8 cellular contexts compared by ENCODE assay signal in the genomic region with DNA sequence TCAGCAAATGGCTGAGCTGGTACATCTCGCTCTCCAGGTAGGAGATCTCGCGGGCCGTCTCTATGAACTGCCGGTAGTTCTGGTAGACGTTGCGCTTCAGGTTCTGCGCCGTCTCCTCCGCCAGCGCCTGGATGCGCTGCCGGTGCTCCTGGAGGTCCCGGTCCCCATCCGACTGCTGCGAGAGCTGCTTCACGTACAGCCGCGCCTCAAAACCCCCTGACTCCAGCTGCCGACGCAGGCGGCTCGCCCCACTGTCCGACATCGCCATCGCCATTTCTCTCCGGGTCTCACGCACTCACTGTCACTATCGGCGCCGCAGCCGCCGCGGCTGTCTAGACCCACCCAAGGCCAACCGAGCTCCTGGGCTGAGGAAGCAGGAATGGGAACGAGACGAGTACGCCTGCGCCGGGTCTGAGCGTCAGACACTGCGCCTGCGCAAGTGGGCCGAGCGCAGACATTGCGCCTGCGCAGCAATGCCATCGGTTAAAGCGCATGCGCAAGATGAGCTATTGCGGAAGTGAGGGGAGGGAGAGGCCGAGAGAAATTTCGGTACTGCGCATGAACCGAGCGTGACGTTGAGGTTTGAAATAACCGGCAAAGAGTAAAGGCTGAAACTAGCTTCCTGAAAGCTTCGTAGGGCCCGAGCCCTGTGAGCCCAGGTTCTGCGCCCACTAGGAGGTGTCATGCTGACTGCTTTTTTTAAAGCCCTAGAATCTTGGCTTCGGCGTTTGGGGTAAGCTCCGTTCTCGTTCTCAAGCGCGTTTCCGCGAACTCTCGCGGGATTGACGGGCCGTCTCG. TPM values are rescaled to one million over a fixed set of nuclear protein-coding genes. Genes with fewer than 3 reads are reported as not detected.
DNase-seq lines count a peak whose midpoint lies in the region; ATAC-seq and TF ChIP-seq lines count a peak whose summit lies in the region.

A gene with protein sequence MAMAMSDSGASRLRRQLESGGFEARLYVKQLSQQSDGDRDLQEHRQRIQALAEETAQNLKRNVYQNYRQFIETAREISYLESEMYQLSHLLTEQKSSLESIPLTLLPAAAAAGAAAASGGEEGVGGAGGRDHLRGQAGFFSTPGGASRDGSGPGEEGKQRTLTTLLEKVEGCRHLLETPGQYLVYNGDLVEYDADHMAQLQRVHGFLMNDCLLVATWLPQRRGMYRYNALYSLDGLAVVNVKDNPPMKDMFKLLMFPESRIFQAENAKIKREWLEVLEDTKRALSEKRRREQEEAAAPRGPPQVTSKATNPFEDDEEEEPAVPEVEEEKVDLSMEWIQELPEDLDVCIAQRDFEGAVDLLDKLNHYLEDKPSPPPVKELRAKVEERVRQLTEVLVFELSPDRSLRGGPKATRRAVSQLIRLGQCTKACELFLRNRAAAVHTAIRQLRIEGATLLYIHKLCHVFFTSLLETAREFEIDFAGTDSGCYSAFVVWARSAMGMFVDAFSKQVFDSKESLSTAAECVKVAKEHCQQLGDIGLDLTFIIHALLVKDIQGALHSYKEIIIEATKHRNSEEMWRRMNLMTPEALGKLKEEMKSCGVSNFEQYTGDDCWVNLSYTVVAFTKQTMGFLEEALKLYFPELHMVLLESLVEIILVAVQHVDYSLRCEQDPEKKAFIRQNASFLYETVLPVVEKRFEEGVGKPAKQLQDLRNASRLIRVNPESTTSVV (minus strand): TSS at position 381 of the 798 bp plus-strand sequence. CDS start 107 bp downstream, at position 274.

- peaks cover 4% of the 10 kb centered on the region for H3K27me3 Mint-ChIP-seq in CD4-positive, CD25-positive, alpha-beta regulatory T cell

- H3K4me1 Mint-ChIP-seq in CD4-positive, CD25-positive, alpha-beta regulatory T cell = peaks cover 42 to 80% (median 60%) of the 10 kb centered on the region in 4 donors

- peaks cover 32% of the 10 kb centered on the region for H3K36me3 Mint-ChIP-seq in CD4-positive, CD25-positive, alpha-beta regulatory T cell

- peak in 19 of 56 donors; percentile 7 to 47 (median 22) for TF ChIP-seq CTCF in dorsolateral prefrontal cortex (IDR thresholded peaks at IDR 0.05 in 54 of 56, conservative IDR thresholded peaks at IDR 0.05 in 2 of 56; ENCODE audit: low read depth in 1 of 56, partially characterized antibody in 56 of 56)
- no peak for TF ChIP-seq CTCF in liver (IDR thresholded peaks at IDR 0.05; ENCODE audit: low read depth, low read length, missing input control)

- peak within 1 kb of the TSS; percentile 100 for H3K27ac Mint-ChIP-seq in CD4-positive, CD25-positive, alpha-beta regulatory T cell

- no peaks in the 10 kb centered on the region for H3K9me3 ChIP-seq in CD4-positive, CD25-positive, alpha-beta regulatory T cell (ENCODE audit: control insufficient read depth in 2 of 2, low read length in 2 of 2)
- H3K9me3 ChIP-seq in liver (ENCODE audit: control insufficient read depth in 4 of 4, low read length in 3 of 4) = no peaks in the 10 kb centered on the region

- peak; percentile 82 to 86 for ATAC-seq in CD4-positive, CD25-positive, alpha-beta regulatory T cell (ENCODE audit: low read depth in 2 of 2)
- peak; percentile 79 for ATAC-seq in GM19397 (IDR thresholded peaks at IDR 0.05; ENCODE audit: unreplicated experiment)
- peak; percentile 76 for ATAC-seq in HG03571 (IDR thresholded peaks at IDR 0.05; ENCODE audit: unreplicated experiment)

- H3K27me3 ChIP-seq in CD4-positive, CD25-positive, alpha-beta regulatory T cell (ENCODE audit: control insufficient read depth, insufficient read depth, low read length) = no peaks in the 10 kb centered on the region
- H3K27me3 ChIP-seq in dorsolateral prefrontal cortex = no peaks in the 10 kb centered on the region
- no peaks in the 10 kb centered on the region for H3K27me3 ChIP-seq in liver (ENCODE audit: control insufficient read depth in 4 of 4, insufficient read depth in 4 of 4, low read length in 3 of 4)

- peak; percentile 97 to 99 (median 97) for DNase-seq in CD4-positive, CD25-positive, alpha-beta regulatory T cell
- DNase-seq in NCI-H82 (lab: John Stamatoyannopoulos, UW) (peak; percentile 100), dorsolateral prefrontal cortex (peak; percentile 89 to 96 (median 92))
- DNase-seq in activated CD4-positive, alpha-beta T cell treated with anti-CD3 and anti-CD28 coated beads, Interleukin-2, amount 50 U/mL, for 48 hours = peak; percentile 97
- peak; percentile 96 for DNase-seq in stimulated activated CD4-positive, alpha-beta T cell treated with anti-CD3 and anti-CD28 coated beads, Interleukin-4, amount 100 ng/mL, for 24 hours

- H3K9me3 Mint-ChIP-seq in CD4-positive, CD25-positive, alpha-beta regulatory T cell = peaks cover 0 to 3% (median 0%) of the 10 kb centered on the region in 7 donors

- WGBS in liver = under 1% methylated on average over 74 of the region's 74 CpGs

- intact Hi-C loops in dorsolateral prefrontal cortex (cut with DNase I) = loop anchor here (2.0 to 10.0 kb wide), 5 partner anchors 79 to 363 kb away; a partner anchor contains a TSS

- peak within 1 kb of the TSS; percentile 79 to 85 for H3K9ac ChIP-seq in liver (ENCODE audit: low read depth in 1 of 2, low read length in 2 of 2)

- peak within 1 kb of the TSS; percentile 97 to 100 (median 100) for H3K4me3 Mint-ChIP-seq in CD4-positive, CD25-positive, alpha-beta regulatory T cell

- peaks cover 59% of the 10 kb centered on the region for H3K4me1 ChIP-seq in CD4-positive, CD25-positive, alpha-beta regulatory T cell (ENCODE audit: control insufficient read depth, insufficient read depth, low read length, poor library complexity, severe bottlenecking)
- peaks cover 8 to 53% (median 47%) of the 10 kb centered on the region in 4 donors for H3K4me1 ChIP-seq in liver (ENCODE audit: control insufficient read depth in 4 of 4, insufficient read depth in 4 of 4, low read length in 3 of 4)

- peak within 1 kb of the TSS; percentile 94 for H3K4me3 ChIP-seq in CD4-positive, CD25-positive, alpha-beta regulatory T cell (ENCODE audit: low read depth, low read length)
- peak within 1 kb of the TSS; percentile 63 to 99 (median 92) for H3K4me3 ChIP-seq in dorsolateral prefrontal cortex
- H3K4me3 ChIP-seq in liver (ENCODE audit: low read depth in 1 of 3, low read length in 3 of 3) = peak within 1 kb of the TSS; percentile 77 to 96 (median 95)

- peak in 1 of 2 donors; percentile 20 for TF ChIP-seq RAD21 in liver (IDR thresholded peaks at IDR 0.05)

- peaks cover 8% of the 10 kb centered on the region for H3K36me3 ChIP-seq in CD4-positive, CD25-positive, alpha-beta regulatory T cell (ENCODE audit: control insufficient read depth, insufficient read depth, low read length)
- no peaks in the 10 kb centered on the region for H3K36me3 ChIP-seq in liver (ENCODE audit: control insufficient read depth in 4 of 4, insufficient read depth in 3 of 4, low read depth in 1 of 4, low read length in 3 of 4)

- H3K27ac ChIP-seq in CD4-positive, CD25-positive, alpha-beta regulatory T cell (ENCODE audit: insufficient read depth, low read length, poor library complexity, severe bottlenecking) = peak within 1 kb of the TSS; percentile 98
- H3K27ac ChIP-seq in dorsolateral prefrontal cortex = peak within 1 kb of the TSS; percentile 51 to 97 (median 86)
- peak within 1 kb of the TSS; percentile 84 to 92 for H3K27ac ChIP-seq in liver (ENCODE audit: low read depth in 1 of 2, low read length in 2 of 2)

TF ChIP-seq in liver, 16 proteins besides CTCF, POLR2A, EP300 and RAD21:
- TF ChIP-seq RXRA (IDR thresholded peaks at IDR 0.05) (no peak), FOXA1 (IDR thresholded peaks at IDR 0.05) (no peak), TAF1 (conservative IDR thresholded peaks at IDR 0.05) (peak; percentile 97), GABPA (IDR thresholded peaks at IDR 0.05 in 1 of 2, conservative IDR thresholded peaks at IDR 0.05 in 1 of 2) (peak in 1 of 2 donors; percentile 83), YY1 (IDR thresholded peaks at IDR 0.05) (peak; percentile 79), SP1 (IDR thresholded peaks at IDR 0.05) (no peak), HNF4G (IDR thresholded peaks at IDR 0.05) (no peak)
- TF ChIP-seq, protein P1, sequence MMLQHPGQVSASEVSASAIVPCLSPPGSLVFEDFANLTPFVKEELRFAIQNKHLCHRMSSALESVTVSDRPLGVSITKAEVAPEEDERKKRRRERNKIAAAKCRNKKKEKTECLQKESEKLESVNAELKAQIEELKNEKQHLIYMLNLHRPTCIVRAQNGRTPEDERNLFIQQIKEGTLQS (IDR thresholded peaks at IDR 0.05) = peak; percentile 14
- TF ChIP-seq, protein P2, sequence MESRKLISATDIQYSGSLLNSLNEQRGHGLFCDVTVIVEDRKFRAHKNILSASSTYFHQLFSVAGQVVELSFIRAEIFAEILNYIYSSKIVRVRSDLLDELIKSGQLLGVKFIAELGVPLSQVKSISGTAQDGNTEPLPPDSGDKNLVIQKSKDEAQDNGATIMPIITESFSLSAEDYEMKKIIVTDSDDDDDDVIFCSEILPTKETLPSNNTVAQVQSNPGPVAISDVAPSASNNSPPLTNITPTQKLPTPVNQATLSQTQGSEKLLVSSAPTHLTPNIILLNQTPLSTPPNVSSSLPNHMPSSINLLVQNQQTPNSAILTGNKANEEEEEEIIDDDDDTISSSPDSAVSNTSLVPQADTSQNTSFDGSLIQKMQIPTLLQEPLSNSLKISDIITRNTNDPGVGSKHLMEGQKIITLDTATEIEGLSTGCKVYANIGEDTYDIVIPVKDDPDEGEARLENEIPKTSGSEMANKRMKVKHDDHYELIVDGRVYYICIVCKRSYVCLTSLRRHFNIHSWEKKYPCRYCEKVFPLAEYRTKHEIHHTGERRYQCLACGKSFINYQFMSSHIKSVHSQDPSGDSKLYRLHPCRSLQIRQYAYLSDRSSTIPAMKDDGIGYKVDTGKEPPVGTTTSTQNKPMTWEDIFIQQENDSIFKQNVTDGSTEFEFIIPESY (IDR thresholded peaks at IDR 0.05) = peak; percentile 99

RNA-seq across cellular contexts. Expression of the gene that starts here (rescaled TPM):
- total RNA-seq in CD4-positive, CD25-positive, alpha-beta regulatory T cell = 46.1 TPM
- 1 to 10 TPM; 3.9 to 5.4 (median 4.1) TPM for polyA plus RNA-seq in CD4-positive, CD25-positive, alpha-beta regulatory T cell
- total RNA-seq in dorsolateral prefrontal cortex = 10 to 100 TPM; 13.8 to 26.2 (median 20.8) TPM
- 10 to 100 TPM; 12.2 to 13.4 TPM for total RNA-seq in liver
- polyA plus RNA-seq in liver = 1 to 10 TPM; 1.6 to 2.8 TPM

Comparison
In these comparisons a context has a peak if more than half of its experiments do, and no peak if none do; other contexts are left out.
1. Peak in every context shown above with its lines: DNase-seq, ATAC-seq, H3K4me3 ChIP-seq and H3K27ac ChIP-seq.